In genomic region chr17:29587591-29587990, GRCh38 we compare ENCODE assay signal across 9 cellular contexts. TPM values are rescaled to one million over a fixed set of nuclear protein-coding genes. Genes with fewer than 3 reads are reported as not detected.
DNase-seq lines count a peak whose midpoint lies in the region; ATAC-seq and TF ChIP-seq lines count a peak whose summit lies in the region.
"Had no signal": no experiment of that assay in that cellular context is flagged by ENCODE, and none has a peak within 500 bp of the region (broad histone marks: within the 10 kb centered on the region; RNA-seq: fewer than 3 reads in every experiment).

No MANE protein-coding gene starts in this region.

- in situ Hi-C loops in transverse colon (cut with MboI; ENCODE audit: low pct_ligation_motif_present in 1 of 4, low pct_unique_long_range_greater_than_20kb in 1 of 4, low sequenced_read_pairs in 3 of 4): no loop called here

- intact Hi-C loops in transverse colon (cut with DNase I; ENCODE audit: low total_unique reads): no loop called here

- no peak for DNase-seq in activated naive CD4-positive, alpha-beta T cell treated with anti-CD3 and anti-CD28 coated beads, Interleukin-2, amount 10 ng/mL, durations not matched to agents 7 days and 5 days
- DNase-seq in activated naive CD4-positive, alpha-beta T cell (lab: John Stamatoyannopoulos, UW): no peak
- no peak for DNase-seq in adipocyte (ENCODE audit: low read depth)
- no peak for DNase-seq in transverse colon
- DNase-seq in 8988T: no peak
- no peak for DNase-seq in activated CD8-positive, alpha-beta memory T cell treated with anti-CD3 and anti-CD28 coated beads, Interleukin-2, amount 50 U/mL, for 4 hours
- DNase-seq: DMS53 had no signal

- 85% methylated on average over 6 of the region's 6 CpGs; no CpG with 5 or more reads in 1 of the 2 donors for WGBS in transverse colon (ENCODE audit: low coverage in 1 of 2), 2 donors

- H3K9me3 ChIP-seq in adipocyte (ENCODE audit: control insufficient read depth, low read length) (no peaks in the 10 kb centered on the region), transverse colon (no peaks in the 10 kb centered on the region)

- H3K27ac ChIP-seq in layer of hippocampus (ENCODE audit: low read depth, low read length): peak overlapping the region; percentile 85
- H3K27ac ChIP-seq in transverse colon: peak overlapping the region; percentile 82 to 93 (median 88)

- H3K4me1 Mint-ChIP-seq in activated naive CD4-positive, alpha-beta T cell treated with anti-CD3 and anti-CD28 coated beads, Interleukin-2, amount 10 ng/mL, durations not matched to agents 7 days and 5 days: peaks cover 77% of the 10 kb centered on the region

- H3K27me3 Mint-ChIP-seq in activated naive CD4-positive, alpha-beta T cell treated with anti-CD3 and anti-CD28 coated beads, Interleukin-2, amount 10 ng/mL, durations not matched to agents 7 days and 5 days: no peaks in the 10 kb centered on the region

- no peak for ATAC-seq in GM18870 (IDR thresholded peaks at IDR 0.05; ENCODE audit: unreplicated experiment)

- no peak for TF ChIP-seq EP300 in transverse colon (IDR thresholded peaks at IDR 0.05; ENCODE audit: low read depth)

- peak overlapping the region; percentile 93 for H3K4me3 Mint-ChIP-seq in activated naive CD4-positive, alpha-beta T cell treated with anti-CD3 and anti-CD28 coated beads, Interleukin-2, amount 10 ng/mL, durations not matched to agents 7 days and 5 days

- TF ChIP-seq POLR2A in transverse colon (IDR thresholded peaks at IDR 0.05): no peak

- no peak for TF ChIP-seq CTCF in transverse colon (IDR thresholded peaks at IDR 0.05)

- H3K9me3 Mint-ChIP-seq in activated naive CD4-positive, alpha-beta T cell treated with anti-CD3 and anti-CD28 coated beads, Interleukin-2, amount 10 ng/mL, durations not matched to agents 7 days and 5 days: no peaks in the 10 kb centered on the region

- H3K27me3 ChIP-seq in adipocyte (replicated peaks; ENCODE audit: control insufficient read depth, insufficient read depth, low read length): no peaks in the 10 kb centered on the region
- H3K27me3 ChIP-seq in layer of hippocampus (ENCODE audit: control insufficient read depth, insufficient read depth, low read length): no peaks in the 10 kb centered on the region
- no peaks in the 10 kb centered on the region for H3K27me3 ChIP-seq in transverse colon

- H3K9ac ChIP-seq in adipocyte (ENCODE audit: low read length): peak overlapping the region; percentile 91

- H3K27ac Mint-ChIP-seq in activated naive CD4-positive, alpha-beta T cell treated with anti-CD3 and anti-CD28 coated beads, Interleukin-2, amount 10 ng/mL, durations not matched to agents 7 days and 5 days: peak overlapping the region; percentile 85

- H3K36me3 ChIP-seq in adipocyte (ENCODE audit: control insufficient read depth, insufficient read depth, low read length, severe bottlenecking) (peaks cover 5% of the 10 kb centered on the region), transverse colon (no peaks in the 10 kb centered on the region)

- peaks cover 13% of the 10 kb centered on the region for H3K36me3 Mint-ChIP-seq in activated naive CD4-positive, alpha-beta T cell treated with anti-CD3 and anti-CD28 coated beads, Interleukin-2, amount 10 ng/mL, durations not matched to agents 7 days and 5 days

- CTCF ChIA-PET in activated naive CD4-positive, alpha-beta T cell treated with anti-CD3 and anti-CD28 coated beads, Interleukin-2, amount 10 ng/mL, durations not matched to agents 7 days and 5 days (lab: Charles Lee): interaction anchor here (0.8 to 1.8 kb wide), 8 partner anchors 8 to 434 kb away, joined by 3 to 7 read pairs (median 4); no protein-coding TSS in a partner anchor

- H3K4me3 ChIP-seq in adipocyte (ENCODE audit: low read length) (peak overlapping the region; percentile 90), transverse colon (peak overlapping the region in 2 of 4 donors; percentile 69 to 86)

- H3K4me1 ChIP-seq in adipocyte (ENCODE audit: control insufficient read depth, insufficient read depth, low read length) (peaks cover 47% of the 10 kb centered on the region), transverse colon (peaks cover 35 to 52% (median 46%) of the 10 kb centered on the region in 4 donors)

RNA-seq across cellular contexts. Expression of gene GIT1, which starts 1.9 kb away (rescaled TPM):
- 10 to 100 TPM; 39.2 to 71.8 (median 41.3) TPM for total RNA-seq in transverse colon

RNA-seq across cellular contexts. Expression of gene ANKRD13B, which starts 5.3 kb away (rescaled TPM):
- total RNA-seq in transverse colon: 1 to 10 TPM; 2.9 to 8.6 (median 5.6) TPM

RNA-seq across cellular contexts. Expression of gene TP53I13, which starts 19.1 kb away (rescaled TPM):
- total RNA-seq in transverse colon: 100 to 1,000 TPM in 1 of 4 donors, 10 to 100 TPM in 3; 47.8 to 144 (median 87.7) TPM

RNA-seq across cellular contexts. Expression of gene ABHD15, which starts 20.8 kb away (rescaled TPM):
- 10 to 100 TPM; 18.7 to 38.0 (median 24.6) TPM for total RNA-seq in transverse colon

RNA-seq across cellular contexts. Expression of gene CORO6, which starts 35.1 kb away (rescaled TPM):
- 10 to 100 TPM; 12.2 to 37.4 (median 13.9) TPM for total RNA-seq in transverse colon
